ENCODE assay signal across 12 cellular contexts in genomic region chr19:35449347-35450043, GRCh38. TPM values are rescaled to one million over a fixed set of nuclear protein-coding genes. Genes with fewer than 3 reads are reported as not detected.
DNase-seq lines count a peak whose midpoint lies in the region; ATAC-seq and TF ChIP-seq lines count a peak whose summit lies in the region.
"Had no signal": no experiment of that assay in that cellular context is flagged by ENCODE, and none has a peak within 500 bp of the region (broad histone marks: within the 10 kb centered on the region; RNA-seq: fewer than 3 reads in every experiment).

No MANE protein-coding gene starts in this region.

- H3K4me3 Mint-ChIP-seq in CD4-positive, alpha-beta memory T cell = peak overlapping the region in 1 of 8 donors; percentile 20

- no peak overlapping the region for H3K4me2 ChIP-seq in smooth muscle cell

- no peak overlapping the region for H2AFZ ChIP-seq in smooth muscle cell (ENCODE audit: low read depth)

- peak overlapping the region in 3 of 7 donors; percentile 9 to 78 (median 27) for H3K27ac Mint-ChIP-seq in CD4-positive, alpha-beta memory T cell

- POLR2A ChIA-PET in HEK293 (lab: Yijun Ruan, JAX) = no interaction called here
- POLR2A ChIA-PET in Panc1 (lab: Charles Lee) = no interaction called here
- POLR2A ChIA-PET in CD4-positive, alpha-beta memory T cell (lab: Charles Lee; ENCODE audit: partially characterized antibody) = interaction anchor here (1.8 kb wide), 1 partner anchor 13 kb away, joined by 7 read pairs; no protein-coding TSS in a partner anchor

- H3K9me3 ChIP-seq in HEK293 (ENCODE audit: control insufficient read depth, insufficient read depth, low read depth, low read length) (no peaks in the 10 kb centered on the region), Panc1 (ENCODE audit: control insufficient read depth, insufficient read depth, low read depth, low read length) (no peaks in the 10 kb centered on the region), neutrophil (no peaks in the 10 kb centered on the region), smooth muscle cell (replicated peaks; ENCODE audit: low read depth) (no peaks in the 10 kb centered on the region)
- no peaks in the 10 kb centered on the region for H3K9me3 ChIP-seq in CD4-positive, alpha-beta memory T cell (ENCODE audit: control insufficient read depth in 1 of 2, low read length in 2 of 2)

- H3K4me1 Mint-ChIP-seq in CD4-positive, alpha-beta memory T cell = peaks cover 29 to 76% (median 54%) of the 10 kb centered on the region in 4 donors

- H3K9ac ChIP-seq in smooth muscle cell (ENCODE audit: low read depth) = no peak overlapping the region

- 0 out of 2 replicates have a peak, but pooled peaks have one; percentile 12 for ATAC-seq in Panc1

- CTCF ChIA-PET in HEK293 (lab: Yijun Ruan, JAX) (interaction anchor here (0.6 to 5.3 kb wide), 7 partner anchors 17 to 259 kb away, joined by 3 to 19 read pairs (median 5); no protein-coding TSS in a partner anchor), Panc1 (lab: Charles Lee) (no interaction called here)
- CTCF ChIA-PET in CD4-positive, alpha-beta memory T cell (lab: Charles Lee; ENCODE audit: partially characterized antibody) = interaction anchor here (1.1 kb wide), 1 partner anchor 45 kb away, joined by 3 read pairs; no protein-coding TSS in a partner anchor

- H3K9me3 Mint-ChIP-seq in CD4-positive, alpha-beta memory T cell = no peaks in the 10 kb centered on the region

- TF ChIP-seq CTCF in HEK293 (tag by site-specific recombination; IDR thresholded peaks at IDR 0.05) (no peak), Panc1 (IDR thresholded peaks at IDR 0.05) (no peak), neutrophil (IDR thresholded peaks at IDR 0.05) (no peak), smooth muscle cell (IDR thresholded peaks at IDR 0.05; ENCODE audit: borderline replicate concordance, insufficient read depth, poor library complexity, severe bottlenecking) (no peak)

- H3F3A ChIP-seq in smooth muscle cell (ENCODE audit: low read depth) = no peaks in the 10 kb centered on the region

- no peaks in the 10 kb centered on the region for H3K36me3 Mint-ChIP-seq in CD4-positive, alpha-beta memory T cell

- no peaks in the 10 kb centered on the region for H3K36me3 ChIP-seq in HEK293 (ENCODE audit: control insufficient read depth in 2 of 2, insufficient read depth in 1 of 2, low read length in 2 of 2)
- no peaks in the 10 kb centered on the region for H3K36me3 ChIP-seq in Panc1 (ENCODE audit: control insufficient read depth, insufficient read depth, low read length)
- H3K36me3 ChIP-seq in neutrophil = peaks cover 35% of the 10 kb centered on the region
- H3K36me3 ChIP-seq in smooth muscle cell (ENCODE audit: low read depth) = no peaks in the 10 kb centered on the region
- no peaks in the 10 kb centered on the region for H3K36me3 ChIP-seq in CD4-positive, alpha-beta memory T cell (ENCODE audit: insufficient read depth, low read length)

- H3K4me3 ChIP-seq in HEK293 (ENCODE audit: low read depth, low read length) (no peak overlapping the region), Panc1 (ENCODE audit: low read depth in 2 of 2, low read length in 2 of 2) (no peak overlapping the region), neutrophil (ENCODE audit: low read depth in 1 of 2, low read length in 1 of 2) (peak overlapping the region; percentile 90 to 97), smooth muscle cell (no peak overlapping the region)
- no peak overlapping the region for H3K4me3 ChIP-seq in CD4-positive, alpha-beta memory T cell (ENCODE audit: low read length in 2 of 2)

- no TSS peak for BruUV-seq in Panc1 (replicated peaks; lab: Mats Ljungman, UMichigan)

- in situ Hi-C loops in Panc1 (cut with HindIII; ENCODE audit: low pct_unique_long_range_greater_than_20kb, low sequenced_read_pairs) = no loop called here

- peaks cover 27% of the 10 kb centered on the region for H3K27me3 ChIP-seq in Panc1 (ENCODE audit: control insufficient read depth, insufficient read depth, low read length)
- no peaks in the 10 kb centered on the region for H3K27me3 ChIP-seq in neutrophil
- H3K27me3 ChIP-seq in smooth muscle cell (ENCODE audit: low read depth) = no peaks in the 10 kb centered on the region
- H3K27me3 ChIP-seq in CD4-positive, alpha-beta memory T cell (ENCODE audit: insufficient read depth, low read length) = no peaks in the 10 kb centered on the region

- no peak overlapping the region for H3K27ac ChIP-seq in HEK293 (ENCODE audit: extremely low read depth, low read depth, low read length)
- no peak overlapping the region for H3K27ac ChIP-seq in Panc1 (ENCODE audit: low read length)
- peak overlapping the region; percentile 99 for H3K27ac ChIP-seq in neutrophil
- H3K27ac ChIP-seq in smooth muscle cell (ENCODE audit: low read depth) = no peak overlapping the region
- H3K27ac ChIP-seq in CD4-positive, alpha-beta memory T cell (ENCODE audit: low read depth, low read length) = no peak overlapping the region

- H3K4me1 ChIP-seq in HEK293 (ENCODE audit: control insufficient read depth, insufficient read depth, low read length) = peaks cover 2% of the 10 kb centered on the region; the same call in 1 of the 2 replicates
- no peaks in the 10 kb centered on the region for H3K4me1 ChIP-seq in Panc1 (ENCODE audit: control insufficient read depth, insufficient read depth, low read length)
- peaks cover 81 to 89% of the 10 kb centered on the region in 2 experiments for H3K4me1 ChIP-seq in neutrophil (ENCODE audit: control insufficient read depth in 1 of 2, insufficient read depth in 1 of 2, low read depth in 1 of 2, low read length in 1 of 2)
- no peaks in the 10 kb centered on the region for H3K4me1 ChIP-seq in smooth muscle cell (ENCODE audit: low read depth)
- peaks cover 39% of the 10 kb centered on the region for H3K4me1 ChIP-seq in CD4-positive, alpha-beta memory T cell (ENCODE audit: insufficient read depth, low read length)

- H4K20me1 ChIP-seq in smooth muscle cell (ENCODE audit: low read depth) = no peaks in the 10 kb centered on the region

- H3K27me3 Mint-ChIP-seq in CD4-positive, alpha-beta memory T cell = peaks cover 0 to 5% of the 10 kb centered on the region in 2 donors

- no peaks in the 10 kb centered on the region for H3K79me2 ChIP-seq in smooth muscle cell (ENCODE audit: low read depth)

- 89% methylated on average over 27 of the region's 27 CpGs for WGBS in smooth muscle cell (ENCODE audit: low lambda C conversion rate)

- intact Hi-C loops in Panc1 (cut with micrococcal nuclease; ENCODE audit: unreplicated experiment) = no loop called here
- intact Hi-C loops in CD4-positive, alpha-beta memory T cell (cut with micrococcal nuclease) = no loop called here

- DNase-seq in COLO668 (lab: John Stamatoyannopoulos, UW; ENCODE audit: unreplicated experiment) (peak; percentile 86), Panc1 (ENCODE audit: low read depth, low spot score) (no peak), smooth muscle cell (lab: John Stamatoyannopoulos, UW; ENCODE audit: unreplicated experiment) (no peak)
- DNase-seq in stimulated activated CD4-positive, alpha-beta T cell treated with anti-CD3 and anti-CD28 coated beads, Interleukin-2, amount 100 ng/mL, for 48 hours = no peak
- no peak for DNase-seq in CD4-positive, alpha-beta memory T cell
- DNase-seq: amniotic stem cell; DND-41; kidney glomerular epithelial cell; stimulated activated naive CD4-positive, alpha-beta T cell had no signal

TF ChIP-seq in HEK293, 187 proteins besides CTCF, POLR2A, EP300 and RAD21 (continues in another document):
- peak; percentile 55; the same call in 1 of the 2 replicates for TF ChIP-seq PRDM10 (tag by site-specific recombination; IDR thresholded peaks at IDR 0.05)

RNA-seq across cellular contexts. Expression of gene FFAR2, which starts 1.4 kb away (rescaled TPM):
- total RNA-seq in Panc1 (2021; ENCODE audit: unreplicated experiment) (not detected), smooth muscle cell (not detected in 2 replicates)
- polyA plus RNA-seq in Panc1 (2012; ENCODE audit: insufficient read length) = not detected
- not detected in 2 replicates for polyA plus RNA-seq in smooth muscle cell
- under 1 TPM in 1 of 2 experiments, not detected in 1; 0.15 TPM for total RNA-seq in CD4-positive, alpha-beta memory T cell
- not detected for polyA plus RNA-seq in CD4-positive, alpha-beta memory T cell

RNA-seq across cellular contexts. Expression of gene KRTDAP, which starts 40.8 kb away (rescaled TPM):
- total RNA-seq in Panc1 (2021; ENCODE audit: unreplicated experiment) (not detected), smooth muscle cell (203 and 298 TPM in 2 replicates)
- polyA plus RNA-seq in Panc1 (2012; ENCODE audit: insufficient read length) = not detected
- polyA plus RNA-seq in smooth muscle cell = 41.7 and 68.3 TPM in 2 replicates
- total RNA-seq in CD4-positive, alpha-beta memory T cell = not detected
- not detected for polyA plus RNA-seq in CD4-positive, alpha-beta memory T cell
- total RNA-seq: frontal cortex had no signal

Comparison
In these comparisons a context has a peak if more than half of its experiments do, and no peak if none do; other contexts are left out.
1. H3K4me3 ChIP-seq: peak in neutrophil (2 of 2); none in HEK293 (single experiment), Panc1 (0 of 2), smooth muscle cell (single experiment) and CD4-positive, alpha-beta memory T cell (0 of 2).
2. RNA of gene KRTDAP, which starts 40.8 kb away (total RNA-seq): 203 to 298 TPM in smooth muscle cell; not detected in Panc1 (single experiment) and not detected in CD4-positive, alpha-beta memory T cell; every median in the first group is over 100 times any median in the second.